Comparison of ENCODE assay signal across 12 cellular contexts in the genomic region with DNA sequence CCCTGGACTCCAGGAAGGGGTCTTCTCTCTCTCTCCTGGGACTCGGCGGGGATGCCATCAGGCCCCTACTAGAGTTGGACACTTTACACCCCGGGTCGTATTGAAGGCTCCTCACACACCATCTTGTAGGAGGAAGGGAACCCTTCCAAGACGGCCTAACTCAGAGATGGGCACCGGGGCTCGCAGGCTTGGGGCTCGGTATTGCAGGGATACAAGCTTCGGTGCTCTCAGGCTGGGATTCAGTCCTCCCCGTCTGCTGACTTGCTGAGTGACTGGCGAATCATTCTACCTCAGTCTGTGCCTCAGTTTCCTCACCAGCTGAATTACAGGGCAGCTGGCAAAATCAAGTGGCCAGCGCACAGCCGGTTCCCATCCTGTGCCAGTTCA. TPM values are rescaled to one million over a fixed set of nuclear protein-coding genes. Genes with fewer than 3 reads are reported as not detected.
A peak's percentile ranks its signal among the peaks of the same experiment; 100 is the strongest.
DNase-seq lines count a peak whose midpoint lies in the region; ATAC-seq and TF ChIP-seq lines count a peak whose summit lies in the region.
"Had no signal": no experiment of that assay in that cellular context is flagged by ENCODE, and none has a peak within 500 bp of the region (broad histone marks: within the 10 kb centered on the region; RNA-seq: fewer than 3 reads in every experiment).

No MANE protein-coding gene starts in this region.

- ATAC-seq in GM21367 (IDR thresholded peaks at IDR 0.05; ENCODE audit: unreplicated experiment), result no peak

- no peak for DNase-seq in LNCaP clone FGC (ENCODE audit: low read depth)
- DNase-seq in esophagus muscularis mucosa (ENCODE audit: extremely low spot score), result no peak
- DNase-seq in posterior vena cava (ENCODE audit: low spot score), result peak; percentile 47
- no peak for DNase-seq in NCI-H510A (lab: John Stamatoyannopoulos, UW)
- DNase-seq in effector CD8-positive, alpha-beta T cell (lab: John Stamatoyannopoulos, UW), result no peak
- no peak for DNase-seq in NCI-H2029 treated with DMSO at 0.1 percent for 48 hours (lab: John Stamatoyannopoulos, UW)
- DNase-seq: activated CD4-positive, alpha-beta T cell treated with anti-CD3 and anti-CD28 coated beads for 4 hours; CD4-positive, alpha-beta memory T cell; effector memory CD4-positive, alpha-beta T cell; NCI-H1436 had no signal

- no peak for TF ChIP-seq EP300 in esophagus muscularis mucosa (IDR thresholded peaks at IDR 0.05)

- peak overlapping the region; percentile 83 for H3K27ac ChIP-seq in C4-2B
- peak overlapping the region; percentile 40 to 70 (median 56) for H3K27ac ChIP-seq in esophagus muscularis mucosa (replicated peaks in 1 of 4)

- H3K4me3 ChIP-seq in LNCaP clone FGC (ENCODE audit: low read depth, low read length) (peak overlapping the region; percentile 58), esophagus muscularis mucosa (peak overlapping the region; percentile 42 to 53 (median 49))

- TF ChIP-seq CTCF in C4-2B (conservative IDR thresholded peaks at IDR 0.05) (no peak), LNCaP clone FGC (IDR thresholded peaks at IDR 0.05; ENCODE audit: control insufficient read depth, extremely low read depth, insufficient read depth) (no peak), esophagus muscularis mucosa (IDR thresholded peaks at IDR 0.05) (no peak)

- intact Hi-C loops in esophagus muscularis mucosa (cut with DNase I), result no loop called here
- intact Hi-C loops in posterior vena cava (cut with DNase I), result loop anchor here in 1 of 2 donors (5.0 kb wide), 1 partner anchor 348 kb away; no protein-coding TSS in a partner anchor

- H3K36me3 ChIP-seq in esophagus muscularis mucosa, result no peaks in the 10 kb centered on the region

- no peaks in the 10 kb centered on the region for H3K9me3 ChIP-seq in esophagus muscularis mucosa

- 77% methylated on average over 10 of the region's 13 CpGs for WGBS in esophagus muscularis mucosa

- TF ChIP-seq POLR2A in esophagus muscularis mucosa (IDR thresholded peaks at IDR 0.05; ENCODE audit: low read depth), result no peak

- no peaks in the 10 kb centered on the region for H3K27me3 ChIP-seq in esophagus muscularis mucosa

- peaks cover 26 to 80% (median 63%) of the 10 kb centered on the region in 4 donors for H3K4me1 ChIP-seq in esophagus muscularis mucosa

RNA-seq across cellular contexts. Expression of gene CALML4, which starts 0.4 kb away (rescaled TPM):
- total RNA-seq in esophagus muscularis mucosa (10 to 100 TPM; 14.2 to 45.8 (median 32.1) TPM), posterior vena cava (1 to 10 TPM; 5.7 to 8.4 TPM)

RNA-seq across cellular contexts. Expression of gene CLN6, which starts 24.0 kb away (rescaled TPM):
- total RNA-seq in esophagus muscularis mucosa (10 to 100 TPM; 13.4 to 18.2 (median 16.1) TPM), posterior vena cava (10 to 100 TPM; 14.9 TPM)
